In genomic region chr12:990308-990648, GRCh38 we compare ENCODE assay signal across 8 cellular contexts. TPM values are rescaled to one million over a fixed set of nuclear protein-coding genes. Genes with fewer than 3 reads are reported as not detected.
DNase-seq lines count a peak whose midpoint lies in the region; ATAC-seq and TF ChIP-seq lines count a peak whose summit lies in the region.

No MANE protein-coding gene starts in this region.

- H3K27ac ChIP-seq in IMR-90 (ENCODE audit: insufficient read depth, low read length) (peak overlapping the region; percentile 96), brain microvascular endothelial cell (peak overlapping the region; percentile 86)

- peak overlapping the region; percentile 88; the same call in 2 of the 3 replicates for H2BK15ac ChIP-seq in IMR-90 (ENCODE audit: low read depth, low read length)

- intact Hi-C loops in IMR-90 (cut with micrococcal nuclease): loop anchor here (2.0 to 10.0 kb wide), 4 partner anchors 41 to 595 kb away; partner anchors contain the start of gene RAD52

- no peak for TF ChIP-seq POLR2A in IMR-90 (IDR thresholded peaks at IDR 0.05; ENCODE audit: low read depth, low read length)

- H3K27me3 ChIP-seq in IMR-90 (ENCODE audit: control insufficient read depth, insufficient read depth, low read length) (no peaks in the 10 kb centered on the region), brain microvascular endothelial cell (replicated peaks) (no peaks in the 10 kb centered on the region)

- peak overlapping the region; percentile 33 for H4K5ac ChIP-seq in IMR-90 (ENCODE audit: low read depth, low read length)

- POLR2A ChIA-PET in IMR-90 (lab: Charles Lee; ENCODE audit: unreplicated experiment): interaction anchor here (0.8 kb wide), 1 partner anchor 41 kb away, joined by 8 read pairs; the partner anchor contains the start of gene RAD52

- no peaks in the 10 kb centered on the region for H3K9me3 ChIP-seq in IMR-90 (ENCODE audit: control insufficient read depth, insufficient read depth, low read length)

- H3K56ac ChIP-seq in IMR-90 (ENCODE audit: extremely low read depth, insufficient read depth, low read length): peak overlapping the region; percentile 82

- peak; percentile 28 for DNase-seq in activated T-cell treated with anti-CD3 and anti-CD28 coated beads for 24 hours (ENCODE audit: low read depth)
- DNase-seq in activated T-cell treated with anti-CD3 and anti-CD28 coated beads, Interleukin-2, amount 50 U/mL, for 1 hour: no peak
- peak; percentile 74 for DNase-seq in IMR-90
- peak; percentile 15 to 58 (median 33) for DNase-seq in T-helper 1 cell
- DNase-seq in brain microvascular endothelial cell: peak; percentile 50
- peak; percentile 58 for DNase-seq in inferior parietal cortex (ENCODE audit: extremely low spot score)
- peak; percentile 73 for DNase-seq in stimulated activated CD4-positive, alpha-beta T cell treated with anti-CD3 and anti-CD28 coated beads, Interleukin-15, amount 100 ng/mL, for 24 hours

- peak overlapping the region; percentile 68 for H2AK5ac ChIP-seq in IMR-90 (ENCODE audit: low read depth, low read length)

- dilution Hi-C loops in IMR-90 (cut with HindIII; ENCODE audit: low sequenced_read_pairs, unreplicated experiment): no loop called here

- no TSS peak for BruUV-seq in IMR-90 (replicated peaks; lab: Mats Ljungman, UMichigan)

- TF ChIP-seq RAD21 in IMR-90 (IDR thresholded peaks at IDR 0.05; ENCODE audit: low read length): no peak; the same call in 1 of the 2 replicates

- H2BK5ac ChIP-seq in IMR-90 (ENCODE audit: low read depth, low read length, poor library complexity, severe bottlenecking): peak overlapping the region; percentile 97

- H3K79me1 ChIP-seq in IMR-90 (ENCODE audit: low read depth in 1 of 2, low read length in 2 of 2): peaks cover 21 to 40% of the 10 kb centered on the region in 2 experiments

- peaks cover 12% of the 10 kb centered on the region for H4K20me1 ChIP-seq in IMR-90 (ENCODE audit: insufficient read depth, low read length)

- in situ Hi-C loops in IMR-90 (cut with MboI; ENCODE audit: low sequenced_read_pairs): no loop called here
- in situ Hi-C loops in brain microvascular endothelial cell (cut with HindIII; ENCODE audit: low pct_ligation_motif_present, low sequenced_read_pairs): no loop called here

- peak overlapping the region; percentile 99 for H2AK9ac ChIP-seq in IMR-90 (replicated peaks; ENCODE audit: low read depth, low read length, poor library complexity)

- H4K91ac ChIP-seq in IMR-90 (ENCODE audit: insufficient read depth, low read depth, low read length): peak overlapping the region; percentile 90

- ATAC-seq in IMR-90 (ENCODE audit: low read depth) (peak; percentile 41), GM18517 (IDR thresholded peaks at IDR 0.05; ENCODE audit: unreplicated experiment) (no peak)

- peak overlapping the region; percentile 95 for H2BK120ac ChIP-seq in IMR-90 (ENCODE audit: low read depth, low read length)

- H3K4me2 ChIP-seq in IMR-90 (ENCODE audit: low read depth, low read length): peak overlapping the region; percentile 56

- peak overlapping the region; percentile 49 for H3K18ac ChIP-seq in IMR-90 (ENCODE audit: low read depth, low read length)

- peak overlapping the region; percentile 85 for H3K9ac ChIP-seq in IMR-90 (ENCODE audit: low read depth, low read length)

- 0 out of 2 replicates have a peak overlapping the region, but pooled peaks have one; percentile 8 for H2BK20ac ChIP-seq in IMR-90 (ENCODE audit: low read depth, low read length)

- WGBS in IMR-90 (ENCODE audit: extremely low coverage in 2 of 2, insufficient read length in 1 of 2), 2 experiments: 0% methylated on average over 11 of the region's 27 CpGs; no CpG with 5 or more reads in 1 of the 2 experiments

- H3K36me3 ChIP-seq in IMR-90 (ENCODE audit: control insufficient read depth, insufficient read depth, low read length) (no peaks in the 10 kb centered on the region), brain microvascular endothelial cell (replicated peaks) (no peaks in the 10 kb centered on the region)

- H3K4ac ChIP-seq in IMR-90 (ENCODE audit: low read depth, low read length): peak overlapping the region; percentile 93

- CTCF ChIA-PET in IMR-90 (lab: Yijun Ruan, JAX): interaction anchor here (0.6 kb wide), 1 partner anchor 136 kb away, joined by 5 read pairs; no protein-coding TSS in a partner anchor

- H4K8ac ChIP-seq in IMR-90 (ENCODE audit: low read depth in 2 of 2, low read length in 2 of 2): peak overlapping the region; percentile 85 to 98

- peak overlapping the region; percentile 99 for H3K14ac ChIP-seq in IMR-90 (replicated peaks; ENCODE audit: low read depth, low read length)

- peaks cover 11% of the 10 kb centered on the region for H3K9me1 ChIP-seq in IMR-90 (ENCODE audit: insufficient read depth, low read length)

- H3K4me3 ChIP-seq in IMR-90 (ENCODE audit: insufficient read depth, low read depth, low read length) (peak overlapping the region; percentile 77), brain microvascular endothelial cell (ENCODE audit: low read depth, low read length) (peak overlapping the region; percentile 79)

- H3K4me1 ChIP-seq in IMR-90 (ENCODE audit: control insufficient read depth, insufficient read depth, low read length): peaks cover 6% of the 10 kb centered on the region

- peak overlapping the region; percentile 81 for H3K23ac ChIP-seq in IMR-90 (ENCODE audit: low read depth, low read length)

- peak overlapping the region; percentile 96 for H2AFZ ChIP-seq in IMR-90 (replicated peaks; ENCODE audit: low read length, poor library complexity)

- no peak for TF ChIP-seq CTCF in IMR-90 (conservative IDR thresholded peaks at IDR 0.05; ENCODE audit: low read depth, low read length)
- no peak for TF ChIP-seq CTCF in brain microvascular endothelial cell (IDR thresholded peaks at IDR 0.05; ENCODE audit: low read depth, low read length, missing control alignments)

TF ChIP-seq in IMR-90, 13 proteins besides CTCF, POLR2A, EP300 and RAD21:
- TF ChIP-seq CEBPB (IDR thresholded peaks at IDR 0.05; ENCODE audit: low read depth, low read length) (no peak), RCOR1 (IDR thresholded peaks at IDR 0.05; ENCODE audit: insufficient replicate concordance, low read length) (peak; percentile 64), MAFK (IDR thresholded peaks at IDR 0.05; ENCODE audit: low read depth, low read length) (no peak), MXI1 (IDR thresholded peaks at IDR 0.05; ENCODE audit: borderline replicate concordance, low read depth, low read length) (peak; percentile 35; the same call in 1 of the 2 replicates), BHLHE40 (IDR thresholded peaks at IDR 0.05; ENCODE audit: low read depth, low read length) (peak; percentile 60)

RNA-seq across cellular contexts. Expression of gene ERC1, which starts 0.7 kb away (rescaled TPM):
- 25.6 and 27.8 TPM in 2 replicates for total RNA-seq in IMR-90 (2012; rRNA removed)
- 11.2 and 11.6 TPM in 2 replicates for polyA plus RNA-seq in IMR-90 (2012; rRNA removed)
- 3.9 and 5.0 TPM in 2 replicates for polyA plus RNA-seq in IMR-90 (2012; cell fraction: cytosol; rRNA removed)
- polyA plus RNA-seq in IMR-90 (2012; cell fraction: nucleus; rRNA removed; ENCODE audit: low replicate concordance): 4.5 and 8.7 TPM in 2 replicates

RNA-seq across cellular contexts. Expression of gene RAD52, which starts 40.8 kb away (rescaled TPM):
- 9.7 and 11.3 TPM in 2 replicates for total RNA-seq in IMR-90 (2012; rRNA removed)
- 9.3 and 10.7 TPM in 2 replicates for polyA plus RNA-seq in IMR-90 (2012; rRNA removed)
- polyA plus RNA-seq in IMR-90 (2012; cell fraction: cytosol; rRNA removed): 3.9 and 5.7 TPM in 2 replicates
- 42.8 and 44.2 TPM in 2 replicates for polyA plus RNA-seq in IMR-90 (2012; cell fraction: nucleus; rRNA removed; ENCODE audit: low replicate concordance)
